1 cellular context compared by ENCODE assay signal in the genomic region with DNA sequence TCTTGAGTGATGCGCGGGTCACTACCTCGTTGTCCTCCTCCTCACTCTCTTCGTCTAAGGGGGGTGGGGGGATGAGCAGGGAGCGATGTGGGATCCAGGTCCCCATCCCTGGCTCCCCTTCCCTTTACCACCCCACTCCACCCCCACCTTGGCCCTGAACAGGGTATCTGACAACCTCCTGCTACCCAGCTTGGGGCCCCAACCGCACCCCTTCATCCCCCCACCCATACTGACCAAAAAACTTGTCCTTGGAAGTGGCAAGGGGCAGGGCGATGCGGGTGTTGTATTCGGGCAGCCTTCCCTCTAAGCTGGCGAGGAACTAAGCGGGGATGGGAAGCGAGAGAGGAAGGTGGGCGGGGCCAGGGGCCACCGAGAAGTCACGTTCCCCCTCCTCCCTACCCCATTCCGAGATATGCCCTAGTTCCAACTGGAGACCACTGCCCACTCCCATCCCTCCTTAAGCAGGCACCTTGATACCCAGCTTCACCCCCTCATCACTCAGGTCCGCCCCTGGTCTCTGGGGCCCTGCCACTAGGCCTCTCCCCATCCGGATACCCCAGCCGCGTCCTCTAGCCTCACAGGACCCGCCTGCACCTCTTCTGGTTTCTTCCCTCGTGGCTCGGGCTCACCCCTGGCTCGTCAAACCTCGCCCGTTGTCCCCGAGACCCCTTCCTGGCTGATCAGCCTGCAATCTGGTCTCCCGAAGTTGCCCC.
A peak's percentile ranks its signal among the peaks of the same experiment; 100 is the strongest.
TF ChIP-seq lines count a peak whose summit lies in the region.

No MANE protein-coding gene starts in this region.

TF ChIP-seq in WTC11, 78 proteins besides CTCF, POLR2A, EP300 and RAD21 (continued from another document):
- TF ChIP-seq, protein P1, sequence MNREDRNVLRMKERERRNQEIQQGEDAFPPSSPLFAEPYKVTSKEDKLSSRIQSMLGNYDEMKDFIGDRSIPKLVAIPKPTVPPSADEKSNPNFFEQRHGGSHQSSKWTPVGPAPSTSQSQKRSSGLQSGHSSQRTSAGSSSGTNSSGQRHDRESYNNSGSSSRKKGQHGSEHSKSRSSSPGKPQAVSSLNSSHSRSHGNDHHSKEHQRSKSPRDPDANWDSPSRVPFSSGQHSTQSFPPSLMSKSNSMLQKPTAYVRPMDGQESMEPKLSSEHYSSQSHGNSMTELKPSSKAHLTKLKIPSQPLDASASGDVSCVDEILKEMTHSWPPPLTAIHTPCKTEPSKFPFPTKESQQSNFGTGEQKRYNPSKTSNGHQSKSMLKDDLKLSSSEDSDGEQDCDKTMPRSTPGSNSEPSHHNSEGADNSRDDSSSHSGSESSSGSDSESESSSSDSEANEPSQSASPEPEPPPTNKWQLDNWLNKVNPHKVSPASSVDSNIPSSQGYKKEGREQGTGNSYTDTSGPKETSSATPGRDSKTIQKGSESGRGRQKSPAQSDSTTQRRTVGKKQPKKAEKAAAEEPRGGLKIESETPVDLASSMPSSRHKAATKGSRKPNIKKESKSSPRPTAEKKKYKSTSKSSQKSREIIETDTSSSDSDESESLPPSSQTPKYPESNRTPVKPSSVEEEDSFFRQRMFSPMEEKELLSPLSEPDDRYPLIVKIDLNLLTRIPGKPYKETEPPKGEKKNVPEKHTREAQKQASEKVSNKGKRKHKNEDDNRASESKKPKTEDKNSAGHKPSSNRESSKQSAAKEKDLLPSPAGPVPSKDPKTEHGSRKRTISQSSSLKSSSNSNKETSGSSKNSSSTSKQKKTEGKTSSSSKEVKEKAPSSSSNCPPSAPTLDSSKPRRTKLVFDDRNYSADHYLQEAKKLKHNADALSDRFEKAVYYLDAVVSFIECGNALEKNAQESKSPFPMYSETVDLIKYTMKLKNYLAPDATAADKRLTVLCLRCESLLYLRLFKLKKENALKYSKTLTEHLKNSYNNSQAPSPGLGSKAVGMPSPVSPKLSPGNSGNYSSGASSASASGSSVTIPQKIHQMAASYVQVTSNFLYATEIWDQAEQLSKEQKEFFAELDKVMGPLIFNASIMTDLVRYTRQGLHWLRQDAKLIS (CRISPR knock-in tag; IDR thresholded peaks at IDR 0.05; ENCODE audit: borderline replicate concordance): no peak
- TF ChIP-seq, protein P2, sequence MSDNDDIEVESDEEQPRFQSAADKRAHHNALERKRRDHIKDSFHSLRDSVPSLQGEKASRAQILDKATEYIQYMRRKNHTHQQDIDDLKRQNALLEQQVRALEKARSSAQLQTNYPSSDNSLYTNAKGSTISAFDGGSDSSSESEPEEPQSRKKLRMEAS (CRISPR knock-in tag; IDR thresholded peaks at IDR 0.05): peak; percentile 54
- TF ChIP-seq CREB1 (CRISPR knock-in tag; IDR thresholded peaks at IDR 0.05): no peak
- no peak for TF ChIP-seq RELA (CRISPR knock-in tag; IDR thresholded peaks at IDR 0.05; ENCODE audit: borderline replicate concordance)
- TF ChIP-seq TCF7 (CRISPR knock-in tag; IDR thresholded peaks at IDR 0.05; ENCODE audit: low read depth): no peak
- TF ChIP-seq, protein P3, sequence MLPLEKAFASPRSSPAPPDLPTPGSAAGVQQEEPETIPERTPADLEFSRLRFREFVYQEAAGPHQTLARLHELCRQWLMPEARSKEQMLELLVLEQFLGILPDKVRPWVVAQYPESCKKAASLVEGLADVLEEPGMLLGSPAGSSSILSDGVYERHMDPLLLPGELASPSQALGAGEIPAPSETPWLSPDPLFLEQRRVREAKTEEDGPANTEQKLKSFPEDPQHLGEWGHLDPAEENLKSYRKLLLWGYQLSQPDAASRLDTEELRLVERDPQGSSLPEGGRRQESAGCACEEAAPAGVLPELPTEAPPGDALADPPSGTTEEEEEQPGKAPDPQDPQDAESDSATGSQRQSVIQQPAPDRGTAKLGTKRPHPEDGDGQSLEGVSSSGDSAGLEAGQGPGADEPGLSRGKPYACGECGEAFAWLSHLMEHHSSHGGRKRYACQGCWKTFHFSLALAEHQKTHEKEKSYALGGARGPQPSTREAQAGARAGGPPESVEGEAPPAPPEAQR (CRISPR knock-in tag; IDR thresholded peaks at IDR 0.05): no peak
- TF ChIP-seq KAT7 (CRISPR knock-in tag; IDR thresholded peaks at IDR 0.05; ENCODE audit: borderline replicate concordance): no peak
- TF ChIP-seq, protein P4, sequence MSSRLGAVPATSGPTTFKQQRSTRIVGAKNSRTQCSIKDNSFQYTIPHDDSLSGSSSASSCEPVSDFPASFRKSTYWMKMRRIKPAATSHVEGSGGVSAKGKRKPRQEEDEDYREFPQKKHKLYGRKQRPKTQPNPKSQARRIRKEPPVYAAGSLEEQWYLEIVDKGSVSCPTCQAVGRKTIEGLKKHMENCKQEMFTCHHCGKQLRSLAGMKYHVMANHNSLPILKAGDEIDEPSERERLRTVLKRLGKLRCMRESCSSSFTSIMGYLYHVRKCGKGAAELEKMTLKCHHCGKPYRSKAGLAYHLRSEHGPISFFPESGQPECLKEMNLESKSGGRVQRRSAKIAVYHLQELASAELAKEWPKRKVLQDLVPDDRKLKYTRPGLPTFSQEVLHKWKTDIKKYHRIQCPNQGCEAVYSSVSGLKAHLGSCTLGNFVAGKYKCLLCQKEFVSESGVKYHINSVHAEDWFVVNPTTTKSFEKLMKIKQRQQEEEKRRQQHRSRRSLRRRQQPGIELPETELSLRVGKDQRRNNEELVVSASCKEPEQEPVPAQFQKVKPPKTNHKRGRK (CRISPR knock-in tag; IDR thresholded peaks at IDR 0.05; ENCODE audit: borderline replicate concordance): no peak
- 0 out of 2 replicates have a peak, but pooled peaks have one; percentile 25 for TF ChIP-seq ZBTB21 (CRISPR knock-in tag; IDR thresholded peaks at IDR 0.05; ENCODE audit: borderline replicate concordance)
- TF ChIP-seq NR2C2 (CRISPR knock-in tag; IDR thresholded peaks at IDR 0.05): no peak
- no peak for TF ChIP-seq ELF4 (CRISPR knock-in tag; IDR thresholded peaks at IDR 0.05; ENCODE audit: low read depth)
- TF ChIP-seq, protein P5, sequence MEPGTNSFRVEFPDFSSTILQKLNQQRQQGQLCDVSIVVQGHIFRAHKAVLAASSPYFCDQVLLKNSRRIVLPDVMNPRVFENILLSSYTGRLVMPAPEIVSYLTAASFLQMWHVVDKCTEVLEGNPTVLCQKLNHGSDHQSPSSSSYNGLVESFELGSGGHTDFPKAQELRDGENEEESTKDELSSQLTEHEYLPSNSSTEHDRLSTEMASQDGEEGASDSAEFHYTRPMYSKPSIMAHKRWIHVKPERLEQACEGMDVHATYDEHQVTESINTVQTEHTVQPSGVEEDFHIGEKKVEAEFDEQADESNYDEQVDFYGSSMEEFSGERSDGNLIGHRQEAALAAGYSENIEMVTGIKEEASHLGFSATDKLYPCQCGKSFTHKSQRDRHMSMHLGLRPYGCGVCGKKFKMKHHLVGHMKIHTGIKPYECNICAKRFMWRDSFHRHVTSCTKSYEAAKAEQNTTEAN (CRISPR knock-in tag; IDR thresholded peaks at IDR 0.05): no peak
- peak; percentile 73; the same call in 1 of the 2 replicates for TF ChIP-seq ZNF138 (CRISPR knock-in tag; conservative IDR thresholded peaks at IDR 0.05)
- TF ChIP-seq TP53 (CRISPR knock-in tag; IDR thresholded peaks at IDR 0.05): peak; percentile 42; the same call in 1 of the 2 replicates
- no peak for TF ChIP-seq IRF2 (CRISPR knock-in tag; IDR thresholded peaks at IDR 0.05; ENCODE audit: borderline replicate concordance, low read depth)
TF ChIP-seq in WTC11: peak in this region for 9.
